22 cellular contexts compared by ENCODE assay signal in genomic region chr12:78483767-78484315, GRCh38.
DNase-seq lines count a peak whose midpoint lies in the region; ATAC-seq and TF ChIP-seq lines count a peak whose summit lies in the region.
"Had no signal": no experiment of that assay in that cellular context is flagged by ENCODE, and none has a peak within 500 bp of the region (broad histone marks: within the 10 kb centered on the region; RNA-seq: fewer than 3 reads in every experiment).

No MANE protein-coding gene starts in this region.

- DNase-seq in DMS79 (lab: John Stamatoyannopoulos, UW) = peak; percentile 87
- peak; percentile 66 for DNase-seq in NCI-H128 (lab: John Stamatoyannopoulos, UW; ENCODE audit: unreplicated experiment)
- peak; percentile 92 for DNase-seq in NCI-H2227 (lab: John Stamatoyannopoulos, UW; ENCODE audit: unreplicated experiment)
- peak; percentile 12 for DNase-seq in astrocyte of the hippocampus (ENCODE audit: low read depth, low spot score)
- no peak for DNase-seq in Kasumi-1 (lab: John Stamatoyannopoulos, UW)
- DNase-seq in OCI-LY7 (ENCODE audit: low spot score) = no peak
- no peak for DNase-seq in adrenal gland
- DNase-seq: activated CD4-positive, alpha-beta T cell treated with anti-CD3 and anti-CD28 coated beads for 4 hours; amygdala; CD4-positive, alpha-beta memory T cell; colonic mucosa; effector CD4-positive, alpha-beta T cell; NCI-H2171; right lobe of liver; stimulated activated CD4-positive, alpha-beta T cell treated with anti-CD3 and anti-CD28 coated beads, Interleukin-4, amount 100 ng/mL, for 24 hours; T1000; transverse colon had no signal

- no peaks in the 10 kb centered on the region for H3K9me2 ChIP-seq in OCI-LY7 (ENCODE audit: insufficient read depth, low read length)

- H3K9me3 ChIP-seq in OCI-LY7 (ENCODE audit: low read length) = no peaks in the 10 kb centered on the region
- no peaks in the 10 kb centered on the region for H3K9me3 ChIP-seq in adrenal gland (replicated peaks in 1 of 3)
- H3K9me3 ChIP-seq: colonic mucosa, gastroesophageal sphincter, neutrophil, prostate gland, right lobe of liver, transverse colon had no signal

- no peaks in the 10 kb centered on the region for H3K27me3 ChIP-seq in adrenal gland
- H3K27me3 ChIP-seq: colonic mucosa, gastroesophageal sphincter, neutrophil, right lobe of liver, transverse colon had no signal

- TF ChIP-seq POLR2A in adrenal gland (IDR thresholded peaks at IDR 0.05) = no peak

- H3K36me3 ChIP-seq in OCI-LY7 (ENCODE audit: insufficient read depth, low read length) (no peaks in the 10 kb centered on the region), adrenal gland (replicated peaks in 1 of 2) (no peaks in the 10 kb centered on the region)
- H3K36me3 ChIP-seq: colonic mucosa, gastroesophageal sphincter, neutrophil, prostate gland, right lobe of liver, transverse colon had no signal

- H3K27ac ChIP-seq in OCI-LY7 (ENCODE audit: low read depth, low read length, poor library complexity, severe bottlenecking) (no peak overlapping the region), adrenal gland (no peak overlapping the region)
- H3K27ac ChIP-seq: colonic mucosa, gastroesophageal sphincter, neutrophil, prostate gland, right lobe of liver, transverse colon, VCaP had no signal

- no peak overlapping the region for H3K4me3 ChIP-seq in OCI-LY7 (ENCODE audit: low read depth, low read length, poor library complexity, severe bottlenecking)
- no peak overlapping the region for H3K4me3 ChIP-seq in adrenal gland
- H3K4me3 ChIP-seq: colonic mucosa, gastroesophageal sphincter, prostate gland, right lobe of liver, transverse colon had no signal

- CTCF ChIA-PET in OCI-LY7 (lab: Charles Lee; ENCODE audit: unreplicated experiment) = no interaction called here

- no peaks in the 10 kb centered on the region for H3K79me2 ChIP-seq in OCI-LY7 (ENCODE audit: insufficient read depth, low read depth, low read length)

- intact Hi-C loops in OCI-LY7 (cut with micrococcal nuclease; ENCODE audit: unreplicated experiment) = no loop called here
- intact Hi-C loops in adrenal gland (cut with DNase I) = no loop called here

- BruUV-seq in OCI-LY7 (replicated peaks; lab: Mats Ljungman, UMichigan) = no TSS peak

- 77 to 83% (median 81%) methylated on average over 8 of the region's 8 CpGs for WGBS in adrenal gland, 4 donors

- H2AFZ ChIP-seq in OCI-LY7 (ENCODE audit: low read length) = no peak overlapping the region

- no peak for ATAC-seq in HG03565 (IDR thresholded peaks at IDR 0.05; ENCODE audit: unreplicated experiment)
- ATAC-seq: gastroesophageal sphincter, right lobe of liver had no signal

- TF ChIP-seq CTCF in OCI-LY7 (conservative IDR thresholded peaks at IDR 0.05; ENCODE audit: low read length) (no peak), adrenal gland (IDR thresholded peaks at IDR 0.05) (no peak)

- POLR2A ChIA-PET in OCI-LY7 (lab: Charles Lee) = interaction anchor here (1.4 kb wide), 1 partner anchor 13 kb away, joined by 5 read pairs; no protein-coding TSS in a partner anchor

- no peak overlapping the region for H3K4me2 ChIP-seq in OCI-LY7 (ENCODE audit: low read length)

- H3K4me1 ChIP-seq in OCI-LY7 (ENCODE audit: insufficient read depth, low read length, poor library complexity, severe bottlenecking) (no peaks in the 10 kb centered on the region), adrenal gland (replicated peaks in 1 of 2) (no peaks in the 10 kb centered on the region)
- H3K4me1 ChIP-seq: colonic mucosa, gastroesophageal sphincter, prostate gland, right lobe of liver, transverse colon had no signal

- H4K20me1 ChIP-seq in OCI-LY7 (ENCODE audit: insufficient read depth, low read length) = no peaks in the 10 kb centered on the region

Comparison
In these comparisons a context has a peak if more than half of its experiments do, and no peak if none do; other contexts are left out.
1. DNase-seq: peak in DMS79 (single experiment), NCI-H128 (single experiment), NCI-H2227 (single experiment) and astrocyte of the hippocampus (single experiment); none in Kasumi-1 (0 of 2), OCI-LY7 (single experiment) and adrenal gland (0 of 7).